ENCODE assay signal across 6 cellular contexts in the genomic region with DNA sequence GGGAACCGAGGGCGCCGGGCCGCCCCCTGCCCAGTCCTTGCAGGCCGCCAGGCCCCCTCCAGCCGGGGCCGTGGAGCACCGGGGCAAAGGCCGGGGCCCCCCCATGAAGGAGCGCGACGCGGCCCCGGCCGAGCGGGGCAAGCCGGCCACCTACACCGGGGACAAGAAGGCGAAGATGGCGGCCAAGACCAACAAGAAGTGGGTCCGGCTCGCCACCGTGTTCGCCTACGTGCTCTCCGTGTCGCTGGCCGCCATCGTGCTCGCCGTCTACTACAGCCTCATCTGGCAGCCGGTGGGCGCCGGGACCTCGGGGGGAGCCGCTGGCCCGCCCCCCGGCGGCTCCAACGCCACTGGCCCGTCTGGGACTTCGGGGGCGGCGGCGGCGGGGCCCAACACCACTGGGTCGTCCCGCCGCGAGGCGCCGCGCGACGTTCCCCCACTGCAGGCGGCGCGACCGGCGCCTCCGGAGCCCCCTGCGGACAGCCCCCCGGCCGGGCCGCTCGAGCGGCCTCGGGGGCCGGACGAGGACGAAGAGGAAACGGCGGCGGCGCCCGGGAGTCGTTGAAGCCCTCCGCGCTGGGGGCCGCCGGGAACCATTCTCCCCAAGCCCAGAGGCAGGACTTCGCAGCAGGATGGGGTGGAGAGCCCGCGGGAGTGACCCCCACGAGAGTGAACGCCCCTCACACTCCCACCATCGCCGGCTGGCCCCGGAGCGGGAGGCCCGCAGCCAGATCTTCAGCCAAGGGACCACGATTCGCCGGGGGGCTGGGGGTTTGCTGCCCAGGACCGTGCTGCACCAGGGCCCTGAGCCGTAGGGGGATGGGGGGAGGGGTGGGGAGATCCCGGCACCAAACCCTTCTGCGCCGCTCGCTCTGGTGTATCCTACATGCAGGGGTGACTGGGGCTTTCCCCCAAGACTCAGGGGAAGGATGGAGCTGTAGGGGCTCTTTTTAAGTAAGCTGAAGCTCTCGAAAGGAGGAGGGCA. TPM values are rescaled to one million over a fixed set of nuclear protein-coding genes. Genes with fewer than 3 reads are reported as not detected.
DNase-seq lines count a peak whose midpoint lies in the region; TF ChIP-seq lines count a peak whose summit lies in the region.

No MANE protein-coding gene starts in this region.

- peak overlapping the region; percentile 40 to 76 (median 74) for H3K27ac ChIP-seq in Peyer's patch
- H3K27ac ChIP-seq in stomach smooth muscle (ENCODE audit: low read length) = peak overlapping the region; percentile 99

- H3K9ac ChIP-seq in stomach smooth muscle (ENCODE audit: low read length in 2 of 2) = peak overlapping the region; percentile 76 to 96

- H3K27me3 ChIP-seq in Peyer's patch (no peaks in the 10 kb centered on the region), stomach smooth muscle (ENCODE audit: control insufficient read depth in 1 of 2, insufficient read depth in 2 of 2, low read length in 2 of 2) (no peaks in the 10 kb centered on the region)

- TF ChIP-seq POLR2A in Peyer's patch (IDR thresholded peaks at IDR 0.05) = no peak

- no peaks in the 10 kb centered on the region for H3K9me3 ChIP-seq in Peyer's patch
- H3K9me3 ChIP-seq in stomach smooth muscle (ENCODE audit: control insufficient read depth in 2 of 2, low read length in 2 of 2) = no peaks in the 10 kb centered on the region

- H3K4me1 ChIP-seq in Peyer's patch (peaks cover 0 to 29% (median 6%) of the 10 kb centered on the region in 4 donors), stomach smooth muscle (ENCODE audit: control insufficient read depth, insufficient read depth, low read length) (peaks cover 53% of the 10 kb centered on the region)

- H3K4me3 ChIP-seq in Peyer's patch (peak overlapping the region; percentile 74 to 93 (median 84)), stomach smooth muscle (ENCODE audit: low read length in 2 of 2) (peak overlapping the region; percentile 84 to 86)

- DNase-seq in NCI-H748 (lab: John Stamatoyannopoulos, UW; ENCODE audit: unreplicated experiment) (peak; percentile 33), NCI-H748 treated with DMSO at 0.1 percent for 48 hours (lab: John Stamatoyannopoulos, UW) (no peak), Peyer's patch (peak in 1 of 3 donors; percentile 31), germinal center (ENCODE audit: low spot score) (peak; percentile 34), ureter (ENCODE audit: low spot score) (no peak)

- TF ChIP-seq CTCF in Peyer's patch (IDR thresholded peaks at IDR 0.05) = no peak

- H3K36me3 ChIP-seq in Peyer's patch (no peaks in the 10 kb centered on the region), stomach smooth muscle (ENCODE audit: control insufficient read depth in 2 of 2, insufficient read depth in 2 of 2, low read length in 2 of 2) (peaks cover 4 to 5% of the 10 kb centered on the region in 2 donors)

RNA-seq across cellular contexts. Expression of a gene that starts 0.8 kb away (rescaled TPM):
- total RNA-seq in Peyer's patch (10 to 100 TPM in 1 of 4 donors, 1 to 10 TPM in 3; 6.2 to 10.7 (median 8.9) TPM), ureter (26.2 TPM)

RNA-seq across cellular contexts. Expression of a gene that starts 16.5 kb away (rescaled TPM):
- 10 to 100 TPM; 14.4 to 55.6 (median 37.7) TPM for total RNA-seq in Peyer's patch
- 56.5 TPM for total RNA-seq in ureter

RNA-seq across cellular contexts. Expression of a gene that starts 16.5 kb away (rescaled TPM):
- total RNA-seq in Peyer's patch (100 to 1,000 TPM in 1 of 4 donors, 10 to 100 TPM in 3; 12.3 to 101 (median 15.7) TPM), ureter (26.9 TPM)

RNA-seq across cellular contexts. Expression of a gene that starts 26.6 kb away (rescaled TPM):
- total RNA-seq in Peyer's patch (1,000 to 10,000 TPM in 3 of 4 donors, 100 to 1,000 TPM in 1; 519 to 6,265 (median 3,022) TPM), ureter (not detected)

RNA-seq across cellular contexts. Expression of a gene that starts 33.8 kb away (rescaled TPM):
- 10 to 100 TPM in 1 of 4 donors, 1 to 10 TPM in 3; 1.7 to 27.5 (median 7.4) TPM for total RNA-seq in Peyer's patch
- 0.60 TPM for total RNA-seq in ureter

Comparison
In these comparisons a context has a peak if more than half of its experiments do, and no peak if none do; other contexts are left out.
1. DNase-seq: peak in NCI-H748 (single experiment) and germinal center (single experiment); none in NCI-H748 treated with DMSO at 0.1 percent for 48 hours (single experiment) and ureter (single experiment).